In genomic region chr1:19425643-19426245, GRCh38 we compare ENCODE assay signal across 10 cellular contexts. TPM values are rescaled to one million over a fixed set of nuclear protein-coding genes. Genes with fewer than 3 reads are reported as not detected.
A peak's percentile ranks its signal among the peaks of the same experiment; 100 is the strongest.
DNase-seq lines count a peak whose midpoint lies in the region; ATAC-seq and TF ChIP-seq lines count a peak whose summit lies in the region.
"Had no signal": no experiment of that assay in that cellular context is flagged by ENCODE, and none has a peak within 500 bp of the region (broad histone marks: within the 10 kb centered on the region; RNA-seq: fewer than 3 reads in every experiment).

No MANE protein-coding gene starts in this region.

- H3K9me3 Mint-ChIP-seq in CD4-positive, CD25-positive, alpha-beta regulatory T cell = no peaks in the 10 kb centered on the region
- no peaks in the 10 kb centered on the region for H3K9me3 Mint-ChIP-seq in activated CD4-positive, alpha-beta T cell treated with anti-CD3 and anti-CD28 coated beads, Interleukin-2, amount 10 ng/mL, durations not matched to agents 7 days and 5 days
- H3K9me3 Mint-ChIP-seq: activated T-cell treated with anti-CD3 and anti-CD28 coated beads, Interleukin-2, amount 50 U/mL, for 72 hours; T-helper 1 cell treated with Interleukin-12 subunit alpha and Interleukin-12 subunit beta and Interleukin-4 antibody, amounts not matched to agents 30 μg/mL and 1 μg/mL, for 36 hours had no signal

- peaks cover 8% of the 10 kb centered on the region for H3K36me3 ChIP-seq in CD4-positive, CD25-positive, alpha-beta regulatory T cell (ENCODE audit: control insufficient read depth, insufficient read depth, low read length)
- H3K36me3 ChIP-seq in esophagus (ENCODE audit: control insufficient read depth in 2 of 2, insufficient read depth in 2 of 2, low read length in 1 of 2) (peaks cover 0 to 3% of the 10 kb centered on the region in 2 donors), psoas muscle (ENCODE audit: insufficient read depth in 1 of 2, low read depth in 1 of 2) (no peaks in the 10 kb centered on the region)

- H3K4me3 ChIP-seq in CD4-positive, CD25-positive, alpha-beta regulatory T cell (ENCODE audit: low read depth, low read length) = no peak overlapping the region
- no peak overlapping the region for H3K4me3 ChIP-seq in esophagus (ENCODE audit: low read depth in 1 of 2, low read length in 2 of 2)
- no peak overlapping the region for H3K4me3 ChIP-seq in psoas muscle

- H3K9me3 ChIP-seq in CD4-positive, CD25-positive, alpha-beta regulatory T cell (ENCODE audit: control insufficient read depth in 2 of 2, low read length in 2 of 2) = no peaks in the 10 kb centered on the region
- H3K9me3 ChIP-seq in esophagus (ENCODE audit: control insufficient read depth in 2 of 2, insufficient read depth in 1 of 2, low read depth in 1 of 2, low read length in 1 of 2) (no peaks in the 10 kb centered on the region), psoas muscle (no peaks in the 10 kb centered on the region)

- H3K27me3 Mint-ChIP-seq in CD4-positive, CD25-positive, alpha-beta regulatory T cell = no peaks in the 10 kb centered on the region
- no peaks in the 10 kb centered on the region for H3K27me3 Mint-ChIP-seq in activated CD4-positive, alpha-beta T cell treated with anti-CD3 and anti-CD28 coated beads, Interleukin-2, amount 10 ng/mL, durations not matched to agents 7 days and 5 days

- POLR2A ChIA-PET in activated CD4-positive, alpha-beta T cell treated with anti-CD3 and anti-CD28 coated beads, Interleukin-2, amount 10 ng/mL, durations not matched to agents 7 days and 5 days (lab: Charles Lee) = no interaction called here

- peak overlapping the region in 2 of 3 donors; percentile 51 to 86 for H3K27ac Mint-ChIP-seq in CD4-positive, CD25-positive, alpha-beta regulatory T cell
- H3K27ac Mint-ChIP-seq in activated CD4-positive, alpha-beta T cell treated with anti-CD3 and anti-CD28 coated beads, Interleukin-2, amount 10 ng/mL, durations not matched to agents 7 days and 5 days = no peak overlapping the region
- H3K27ac Mint-ChIP-seq: T-helper 1 cell treated with Interleukin-12 subunit alpha and Interleukin-12 subunit beta and Interleukin-4 antibody, amounts not matched to agents 30 μg/mL and 1 μg/mL, for 36 hours had no signal

- DNase-seq in CD4-positive, CD25-positive, alpha-beta regulatory T cell = no peak
- DNase-seq in NCI-H146 (lab: John Stamatoyannopoulos, UW) (peak; percentile 63), psoas muscle (no peak), NCI-H1436 (lab: John Stamatoyannopoulos, UW) (no peak)
- no peak for DNase-seq in activated CD4-positive, alpha-beta T cell treated with anti-CD3 and anti-CD28 coated beads, Interleukin-2, amount 10 ng/mL, durations not matched to agents 7 days and 5 days
- DNase-seq: activated T-cell treated with anti-CD3 and anti-CD28 coated beads, Interleukin-2, amount 50 U/mL, for 72 hours had no signal

- H3K4me1 Mint-ChIP-seq in CD4-positive, CD25-positive, alpha-beta regulatory T cell = peaks cover 30 to 92% (median 72%) of the 10 kb centered on the region in 4 donors
- peaks cover 47% of the 10 kb centered on the region for H3K4me1 Mint-ChIP-seq in activated CD4-positive, alpha-beta T cell treated with anti-CD3 and anti-CD28 coated beads, Interleukin-2, amount 10 ng/mL, durations not matched to agents 7 days and 5 days

- WGBS in esophagus, 2 donors = 60 to 64% methylated on average over 6 of the region's 6 CpGs
- 74 to 89% (median 81%) methylated on average over 6 of the region's 6 CpGs for WGBS in psoas muscle, 3 donors

- H3K27me3 ChIP-seq in CD4-positive, CD25-positive, alpha-beta regulatory T cell (ENCODE audit: control insufficient read depth, insufficient read depth, low read length) = no peaks in the 10 kb centered on the region
- no peaks in the 10 kb centered on the region for H3K27me3 ChIP-seq in esophagus (ENCODE audit: control insufficient read depth in 1 of 2, insufficient read depth in 2 of 2, low read length in 2 of 2)
- no peaks in the 10 kb centered on the region for H3K27me3 ChIP-seq in psoas muscle (ENCODE audit: insufficient read depth in 3 of 3, low read length in 2 of 3)

- no peak overlapping the region for H3K27ac ChIP-seq in CD4-positive, CD25-positive, alpha-beta regulatory T cell (ENCODE audit: insufficient read depth, low read length, poor library complexity, severe bottlenecking)
- H3K27ac ChIP-seq in esophagus (ENCODE audit: low read depth in 2 of 2, low read length in 1 of 2) (peak overlapping the region; percentile 83 to 93), psoas muscle (peak overlapping the region; percentile 60)

- CTCF ChIA-PET in activated CD4-positive, alpha-beta T cell treated with anti-CD3 and anti-CD28 coated beads, Interleukin-2, amount 10 ng/mL, durations not matched to agents 7 days and 5 days (lab: Charles Lee) = interaction anchor here (0.6 to 0.9 kb wide), 3 partner anchors 24 to 1078 kb away, joined by 3 to 4 read pairs (median 4); no protein-coding TSS in a partner anchor

- H3K4me1 ChIP-seq in CD4-positive, CD25-positive, alpha-beta regulatory T cell (ENCODE audit: control insufficient read depth, insufficient read depth, low read length, poor library complexity, severe bottlenecking) = peaks cover 50% of the 10 kb centered on the region
- H3K4me1 ChIP-seq in esophagus (ENCODE audit: control insufficient read depth in 2 of 2, insufficient read depth in 2 of 2, low read length in 1 of 2) (peaks cover 25 to 40% of the 10 kb centered on the region in 2 donors), psoas muscle (peaks cover 97% of the 10 kb centered on the region)

- peaks cover 13% of the 10 kb centered on the region for H3K36me3 Mint-ChIP-seq in CD4-positive, CD25-positive, alpha-beta regulatory T cell
- peaks cover 11% of the 10 kb centered on the region for H3K36me3 Mint-ChIP-seq in activated CD4-positive, alpha-beta T cell treated with anti-CD3 and anti-CD28 coated beads, Interleukin-2, amount 10 ng/mL, durations not matched to agents 7 days and 5 days (ENCODE audit: low read depth)

- TF ChIP-seq CTCF in psoas muscle (IDR thresholded peaks at IDR 0.05) = no peak

- peak overlapping the region in 3 of 4 donors; percentile 4 to 59 (median 44) for H3K4me3 Mint-ChIP-seq in CD4-positive, CD25-positive, alpha-beta regulatory T cell
- H3K4me3 Mint-ChIP-seq in activated CD4-positive, alpha-beta T cell treated with anti-CD3 and anti-CD28 coated beads, Interleukin-2, amount 10 ng/mL, durations not matched to agents 7 days and 5 days = no peak overlapping the region
- H3K4me3 Mint-ChIP-seq: activated T-cell treated with anti-CD3 and anti-CD28 coated beads, Interleukin-2, amount 50 U/mL, for 72 hours; T-helper 1 cell treated with Interleukin-12 subunit alpha and Interleukin-12 subunit beta and Interleukin-4 antibody, amounts not matched to agents 30 μg/mL and 1 μg/mL, for 36 hours had no signal

- intact Hi-C loops in psoas muscle (cut with DNase I) = no loop called here

- no peak for ATAC-seq in CD4-positive, CD25-positive, alpha-beta regulatory T cell (ENCODE audit: low read depth in 2 of 2)
- ATAC-seq in psoas muscle (peak in 1 of 4 donors; percentile 23), GM21390 (IDR thresholded peaks at IDR 0.05; ENCODE audit: unreplicated experiment) (no peak), HG02981 (IDR thresholded peaks at IDR 0.05; ENCODE audit: unreplicated experiment) (no peak)
- ATAC-seq: activated T-cell treated with anti-CD3 and anti-CD28 coated beads, Interleukin-2, amount 50 U/mL, for 72 hours had no signal

RNA-seq across cellular contexts. Expression of gene CAPZB, which starts 59.6 kb away (rescaled TPM):
- 372 TPM for total RNA-seq in CD4-positive, CD25-positive, alpha-beta regulatory T cell
- polyA plus RNA-seq in CD4-positive, CD25-positive, alpha-beta regulatory T cell = 100 to 1,000 TPM; 384 to 588 (median 518) TPM
- polyA plus RNA-seq in esophagus (100 to 1,000 TPM; 221 to 272 TPM), psoas muscle (100 to 1,000 TPM; 179 to 261 (median 206) TPM)
- 100 to 1,000 TPM; 207 to 284 (median 232) TPM for total RNA-seq in psoas muscle
- total RNA-seq in activated CD4-positive, alpha-beta T cell treated with anti-CD3 and anti-CD28 coated beads, Interleukin-2, amount 10 ng/mL, durations not matched to agents 7 days and 5 days = 100 to 1,000 TPM; 529 to 567 TPM
